In the genomic region with DNA sequence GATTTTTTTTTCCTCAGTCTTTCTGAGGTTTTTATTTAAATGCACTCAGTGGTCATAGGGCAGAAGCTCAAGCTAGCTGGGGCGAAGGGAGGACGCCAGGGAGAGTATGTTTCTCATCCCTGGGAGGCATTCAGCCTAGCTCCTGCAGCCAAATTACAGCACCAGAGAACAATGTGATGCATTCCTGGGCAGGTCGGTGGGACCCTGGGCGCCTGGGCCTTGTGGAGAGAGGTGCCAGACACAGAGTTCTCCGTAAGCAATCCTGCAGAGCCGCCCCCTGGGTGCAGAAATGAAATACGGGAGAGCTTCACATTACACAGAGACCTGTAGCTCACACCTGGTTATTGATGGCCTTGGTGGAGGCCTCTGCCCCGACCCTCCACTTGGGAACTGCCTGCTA, we compare ENCODE assay signal across 1 cellular context.
A peak's percentile ranks its signal among the peaks of the same experiment; 100 is the strongest.
TF ChIP-seq lines count a peak whose summit lies in the region.

No MANE protein-coding gene starts in this region.

TF ChIP-seq in SK-N-SH treated with all-trans-retinoic acid at 6 μM for 48 hours, 23 proteins besides CTCF, POLR2A, EP300 and RAD21 (continued from another document):
- TF ChIP-seq TSHZ2 (CRISPR knock-in tag; IDR thresholded peaks at IDR 0.05), result no peak
- TF ChIP-seq ARNTL (CRISPR knock-in tag; IDR thresholded peaks at IDR 0.05; ENCODE audit: borderline replicate concordance, low read depth), result no peak
- TF ChIP-seq TCF4 (CRISPR knock-in tag; IDR thresholded peaks at IDR 0.05; ENCODE audit: borderline replicate concordance), result no peak
- no peak for TF ChIP-seq POU6F1 (CRISPR knock-in tag; IDR thresholded peaks at IDR 0.05; ENCODE audit: borderline replicate concordance, low read depth)
- no peak for TF ChIP-seq CSRNP3 (CRISPR knock-in tag; IDR thresholded peaks at IDR 0.05)
- TF ChIP-seq PPARA (CRISPR knock-in tag; IDR thresholded peaks at IDR 0.05; ENCODE audit: borderline replicate concordance), result no peak
- 0 out of 2 replicates have a peak, but pooled peaks have one; percentile 53 for TF ChIP-seq ISL1 (CRISPR knock-in tag; IDR thresholded peaks at IDR 0.05)
- TF ChIP-seq ZC3H10 (CRISPR knock-in tag; IDR thresholded peaks at IDR 0.05), result no peak
- TF ChIP-seq CSDC2 (CRISPR knock-in tag; IDR thresholded peaks at IDR 0.05), result peak; percentile 89
- TF ChIP-seq OSR1 (CRISPR knock-in tag; IDR thresholded peaks at IDR 0.05), result no peak
- TF ChIP-seq CREB5 (CRISPR knock-in tag; IDR thresholded peaks at IDR 0.05; ENCODE audit: low read depth), result no peak
- 0 out of 2 replicates have a peak, but pooled peaks have one; percentile 36 for TF ChIP-seq ZFP3 (CRISPR knock-in tag; IDR thresholded peaks at IDR 0.05)
TF ChIP-seq in SK-N-SH treated with all-trans-retinoic acid at 6 μM for 48 hours: peak in this region for 3.
